In genomic region chr16:25785361-25785760, GRCh38 we compare ENCODE assay signal across 16 cellular contexts.
"Had no signal": no experiment of that assay in that cellular context is flagged by ENCODE, and none has a peak within 500 bp of the region (broad histone marks: within the 10 kb centered on the region; RNA-seq: fewer than 3 reads in every experiment).

No MANE protein-coding gene starts in this region.

- H3K27ac ChIP-seq: coronary artery, dorsolateral prefrontal cortex, esophagus muscularis mucosa, foreskin keratinocyte, gastroesophageal sphincter, heart right ventricle, left lung, lower lobe of right lung had no signal

- H3K4me1 ChIP-seq: esophagus muscularis mucosa, foreskin keratinocyte, gastroesophageal sphincter, heart right ventricle, left lung, lower lobe of right lung had no signal

- H3K9me3 ChIP-seq: esophagus muscularis mucosa, gastroesophageal sphincter, heart right ventricle, left lung, lower lobe of right lung had no signal

- DNase-seq: dermis blood vessel endothelial cell; dorsolateral prefrontal cortex; effector CD4-positive, alpha-beta T cell; effector memory CD4-positive, alpha-beta T cell; heart right ventricle; hippocampal formation; left cardiac atrium; left lung; left ventricle myocardium superior; lower lobe of right lung; mesenchymal stem cell; midbrain had no signal

- H3K4me3 ChIP-seq: coronary artery, dorsolateral prefrontal cortex, esophagus muscularis mucosa, gastroesophageal sphincter, heart right ventricle, left lung, lower lobe of right lung had no signal

- H3K36me3 ChIP-seq: esophagus muscularis mucosa, gastroesophageal sphincter, heart right ventricle, left lung, lower lobe of right lung had no signal

- H3K27me3 ChIP-seq: esophagus muscularis mucosa, foreskin keratinocyte, gastroesophageal sphincter, heart right ventricle, left lung had no signal
